ENCODE assay signal across 8 cellular contexts in the genomic region with DNA sequence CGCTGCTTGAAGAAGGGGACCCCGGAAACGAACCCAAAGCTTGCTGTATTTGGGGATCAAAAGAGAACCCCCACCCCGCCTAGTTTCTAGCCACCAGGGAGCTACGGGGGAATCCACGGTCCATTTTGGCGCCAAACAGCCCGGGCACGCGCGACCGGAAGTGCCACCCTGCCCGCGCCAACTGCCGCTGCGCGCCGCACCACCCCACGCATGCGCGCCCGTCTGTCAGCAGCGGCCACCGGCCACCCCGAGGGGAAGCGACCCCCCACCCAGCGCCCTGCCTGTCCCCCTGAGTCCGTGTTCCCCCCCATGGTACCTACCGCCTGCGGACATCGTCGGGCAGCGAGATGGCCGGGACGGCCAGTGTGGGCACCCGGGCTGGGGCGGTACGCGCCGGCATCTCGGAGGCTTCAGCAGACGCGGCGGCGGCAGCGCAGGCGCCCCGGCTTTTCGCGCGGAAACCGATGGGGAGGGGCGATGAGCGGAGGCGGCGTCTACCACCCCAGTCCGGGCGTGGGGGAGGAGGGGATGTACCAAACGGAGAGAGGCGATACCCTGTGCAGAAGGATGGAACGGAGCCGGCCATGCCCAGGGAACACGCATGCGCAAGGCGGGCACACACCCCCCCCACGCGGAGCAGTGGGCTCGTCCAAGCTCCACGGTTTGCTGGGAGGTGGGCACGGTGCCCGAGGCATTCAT. TPM values are rescaled to one million over a fixed set of nuclear protein-coding genes. Genes with fewer than 3 reads are reported as not detected.
A peak's percentile ranks its signal among the peaks of the same experiment; 100 is the strongest.
DNase-seq lines count a peak whose midpoint lies in the region; ATAC-seq and TF ChIP-seq lines count a peak whose summit lies in the region.

A gene (minus strand): TSS at position 454 of the 699 bp plus-strand sequence. CDS start 54 bp downstream, at position 400.

- TF ChIP-seq CTCF in LNCaP clone FGC (IDR thresholded peaks at IDR 0.05; ENCODE audit: control insufficient read depth, extremely low read depth, insufficient read depth) (no peak), fibroblast of lung (conservative IDR thresholded peaks at IDR 0.05 in 1 of 2, IDR thresholded peaks at IDR 0.05 in 1 of 2; ENCODE audit: low read depth in 1 of 2, low read length in 2 of 2) (no peak)

- peaks cover 43% of the 10 kb centered on the region for H3K79me2 ChIP-seq in fibroblast of lung (ENCODE audit: control insufficient read depth, insufficient read depth, low read length)

- H3K4me2 ChIP-seq in fibroblast of lung (ENCODE audit: extremely low read depth, insufficient read depth, low read length), result peak within 1 kb of the TSS; percentile 98

- H3K27ac ChIP-seq in fibroblast of lung (ENCODE audit: insufficient read depth, low read length), result peak within 1 kb of the TSS; percentile 95
- peak within 1 kb of the TSS; percentile 81 for H3K27ac ChIP-seq in naive thymus-derived CD4-positive, alpha-beta T cell (ENCODE audit: low read depth, low read length)

- peak within 1 kb of the TSS; percentile 82 to 96 (median 92) for H3K27ac Mint-ChIP-seq in naive thymus-derived CD4-positive, alpha-beta T cell
- H3K27ac Mint-ChIP-seq in stimulated activated memory B cell treated with anti-CD40 and anti-IgM and Interleukin-4, amounts not matched to agents 10 μg/mL and 1 μg/mL and 100 μg/mL, for 72 hours, result peak within 1 kb of the TSS; percentile 85

- intact Hi-C loops in naive thymus-derived CD4-positive, alpha-beta T cell (cut with micrococcal nuclease), result loop anchor here (1.0 to 5.0 kb wide), 10 partner anchors 36 to 1363 kb away; a partner anchor contains a TSS

- DNase-seq in DMS79 treated with DMSO at 0.1 percent for 48 hours (lab: John Stamatoyannopoulos, UW) (peak; percentile 99), LNCaP clone FGC (ENCODE audit: low read depth) (peak; percentile 90), RPMI8226 (peak; percentile 98), fibroblast of lung (ENCODE audit: low read depth in 2 of 2) (peak; percentile 96 to 97)
- DNase-seq in activated T-helper 1 cell treated with anti-CD3 and anti-CD28 coated beads, Interleukin-2, amount 50 U/mL, for 16 hours (ENCODE audit: low read depth in 1 of 2, low spot score in 1 of 2), result peak; percentile 94
- DNase-seq in naive thymus-derived CD4-positive, alpha-beta T cell, result peak; percentile 87 to 98 (median 93)

- H3K4me3 Mint-ChIP-seq in naive thymus-derived CD4-positive, alpha-beta T cell, result peak within 1 kb of the TSS; percentile 87 to 98 (median 95)
- peak within 1 kb of the TSS; percentile 99 for H3K4me3 Mint-ChIP-seq in stimulated activated memory B cell treated with anti-CD40 and anti-IgM and Interleukin-4, amounts not matched to agents 10 μg/mL and 1 μg/mL and 100 μg/mL, for 72 hours

- CTCF ChIA-PET in naive thymus-derived CD4-positive, alpha-beta T cell (lab: Charles Lee), result interaction anchor here (0.6 to 0.9 kb wide), 5 partner anchors 27 to 73 kb away, joined by 3 to 8 read pairs (median 4); no protein-coding TSS in a partner anchor

- H3K9ac ChIP-seq in fibroblast of lung (ENCODE audit: insufficient read depth, low read length), result peak within 1 kb of the TSS; percentile 87

- no peaks in the 10 kb centered on the region for H3K9me3 ChIP-seq in fibroblast of lung (ENCODE audit: control insufficient read depth, insufficient read depth, low read depth, low read length)
- no peaks in the 10 kb centered on the region for H3K9me3 ChIP-seq in naive thymus-derived CD4-positive, alpha-beta T cell (ENCODE audit: control insufficient read depth in 2 of 3, low read length in 3 of 3)

- H3K9me3 Mint-ChIP-seq in naive thymus-derived CD4-positive, alpha-beta T cell, result no peaks in the 10 kb centered on the region
- peaks cover 5% of the 10 kb centered on the region for H3K9me3 Mint-ChIP-seq in stimulated activated memory B cell treated with anti-CD40 and anti-IgM and Interleukin-4, amounts not matched to agents 10 μg/mL and 1 μg/mL and 100 μg/mL, for 72 hours

- POLR2A ChIA-PET in naive thymus-derived CD4-positive, alpha-beta T cell (lab: Charles Lee), result interaction anchor here (0.7 to 1.6 kb wide), 6 partner anchors 52 to 184 kb away, joined by 3 to 6 read pairs (median 4); a partner anchor contains a TSS

- peaks cover 12% of the 10 kb centered on the region for H3K4me1 ChIP-seq in fibroblast of lung (ENCODE audit: control insufficient read depth, extremely low read depth, insufficient read depth, low read length)
- peaks cover 7 to 20% of the 10 kb centered on the region in 2 donors for H3K4me1 ChIP-seq in naive thymus-derived CD4-positive, alpha-beta T cell (ENCODE audit: control insufficient read depth in 2 of 2, insufficient read depth in 2 of 2, low read length in 2 of 2)

- H3K4me1 Mint-ChIP-seq in naive thymus-derived CD4-positive, alpha-beta T cell, result peaks cover 14 to 48% (median 41%) of the 10 kb centered on the region in 7 donors
- peaks cover 52% of the 10 kb centered on the region for H3K4me1 Mint-ChIP-seq in stimulated activated memory B cell treated with anti-CD40 and anti-IgM and Interleukin-4, amounts not matched to agents 10 μg/mL and 1 μg/mL and 100 μg/mL, for 72 hours

- H4K20me1 ChIP-seq in fibroblast of lung (ENCODE audit: control insufficient read depth, extremely low read depth, insufficient read depth, low read length), result no peaks in the 10 kb centered on the region

- H3K36me3 Mint-ChIP-seq in naive thymus-derived CD4-positive, alpha-beta T cell, result peaks cover 0 to 12% (median 4%) of the 10 kb centered on the region in 5 donors
- H3K36me3 Mint-ChIP-seq in stimulated activated memory B cell treated with anti-CD40 and anti-IgM and Interleukin-4, amounts not matched to agents 10 μg/mL and 1 μg/mL and 100 μg/mL, for 72 hours, result peaks cover 4% of the 10 kb centered on the region

- peak; percentile 71 for ATAC-seq in GM21825 (IDR thresholded peaks at IDR 0.05; ENCODE audit: unreplicated experiment)
- peak; percentile 99 for ATAC-seq in naive thymus-derived CD4-positive, alpha-beta T cell
- ATAC-seq in stimulated activated memory B cell treated with anti-CD40 and anti-IgM and Interleukin-4, amounts not matched to agents 10 μg/mL and 1 μg/mL and 100 μg/mL, for 72 hours, result peak; percentile 97

- H2AFZ ChIP-seq in fibroblast of lung (ENCODE audit: low read length), result peak within 1 kb of the TSS; percentile 88

- H3K36me3 ChIP-seq in fibroblast of lung (ENCODE audit: control insufficient read depth, insufficient read depth, low read length), result no peaks in the 10 kb centered on the region
- H3K36me3 ChIP-seq in naive thymus-derived CD4-positive, alpha-beta T cell (ENCODE audit: control insufficient read depth in 2 of 3, insufficient read depth in 3 of 3, low read length in 3 of 3), result peaks cover 0 to 15% (median 0%) of the 10 kb centered on the region in 3 experiments

- peak within 1 kb of the TSS; percentile 64 for H3K4me3 ChIP-seq in LNCaP clone FGC (ENCODE audit: low read depth, low read length)
- peak within 1 kb of the TSS; percentile 76 to 99 (median 93) for H3K4me3 ChIP-seq in fibroblast of lung (replicated peaks in 1 of 4; ENCODE audit: control extremely low read depth in 1 of 4, insufficient read depth in 1 of 4, low read depth in 3 of 4, low read length in 4 of 4)
- H3K4me3 ChIP-seq in naive thymus-derived CD4-positive, alpha-beta T cell (ENCODE audit: low read length), result peak within 1 kb of the TSS; percentile 88

- no peaks in the 10 kb centered on the region for H3K27me3 ChIP-seq in fibroblast of lung (ENCODE audit: control insufficient read depth, insufficient read depth, low read length)
- H3K27me3 ChIP-seq in naive thymus-derived CD4-positive, alpha-beta T cell (ENCODE audit: control insufficient read depth in 2 of 2, insufficient read depth in 2 of 2, low read length in 2 of 2), result no peaks in the 10 kb centered on the region

- no peaks in the 10 kb centered on the region for H3K27me3 Mint-ChIP-seq in naive thymus-derived CD4-positive, alpha-beta T cell
- no peaks in the 10 kb centered on the region for H3K27me3 Mint-ChIP-seq in stimulated activated memory B cell treated with anti-CD40 and anti-IgM and Interleukin-4, amounts not matched to agents 10 μg/mL and 1 μg/mL and 100 μg/mL, for 72 hours

RNA-seq across cellular contexts. Expression of the gene that starts here (rescaled TPM):
- total RNA-seq in fibroblast of lung, result 22.6 and 33.7 TPM in 2 replicates
- polyA plus RNA-seq in fibroblast of lung, result 36.7 and 88.4 TPM in 2 replicates
- polyA plus RNA-seq in fibroblast of lung (2012), result 58.7 and 115 TPM in 2 replicates
- 86.4 and 194 TPM in 2 replicates for polyA minus RNA-seq in fibroblast of lung (ENCODE audit: low replicate concordance)
- 100 to 1,000 TPM; 175 to 334 (median 194) TPM for total RNA-seq in naive thymus-derived CD4-positive, alpha-beta T cell
- polyA plus RNA-seq in naive thymus-derived CD4-positive, alpha-beta T cell, result 100 to 1,000 TPM; 113 to 153 TPM

Comparison
In these comparisons a context has a peak if more than half of its experiments do, and no peak if none do; other contexts are left out.
1. Peak in every context shown above with its lines: DNase-seq, ATAC-seq, H3K4me3 ChIP-seq and H3K27ac ChIP-seq.